In the genomic region with DNA sequence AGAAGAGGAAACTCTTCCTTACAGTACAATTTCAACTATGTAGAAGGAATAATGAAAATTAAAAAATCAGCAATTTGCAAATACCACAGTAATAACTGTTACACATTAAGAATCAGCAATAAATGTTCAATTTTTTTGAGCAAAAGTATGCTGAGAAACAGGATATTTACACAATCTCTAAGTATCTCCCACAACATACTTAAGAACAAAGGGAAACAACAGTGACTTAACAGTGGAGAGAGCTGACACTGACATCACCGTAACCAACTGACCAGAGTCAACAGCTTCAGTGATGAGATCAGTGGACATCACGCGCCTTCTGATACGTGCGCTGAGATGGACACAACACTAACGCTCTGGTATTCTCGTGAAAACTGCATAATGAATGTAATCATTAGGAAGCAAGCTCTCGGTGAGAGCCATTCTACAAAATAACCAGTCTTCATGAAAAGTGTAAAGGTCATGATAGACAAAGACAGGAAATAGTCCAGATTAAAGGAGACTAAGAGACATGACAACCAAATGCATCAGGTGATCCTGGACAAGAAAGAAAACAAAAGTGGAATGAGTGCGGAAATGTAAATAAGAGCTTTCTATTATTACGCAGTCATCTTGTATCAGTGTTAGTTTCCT, we compare ENCODE assay signal across 9 cellular contexts.
DNase-seq lines count a peak whose midpoint lies in the region; ATAC-seq and TF ChIP-seq lines count a peak whose summit lies in the region.
"Had no signal": no experiment of that assay in that cellular context is flagged by ENCODE, and none has a peak within 500 bp of the region (broad histone marks: within the 10 kb centered on the region; RNA-seq: fewer than 3 reads in every experiment).

No MANE protein-coding gene starts in this region.

- H3K4me3 Mint-ChIP-seq in CD8-positive, alpha-beta memory T cell, result peak overlapping the region; percentile 73 to 85 (median 82)
- peak overlapping the region; percentile 75 to 81 for H3K4me3 Mint-ChIP-seq in effector memory CD8-positive, alpha-beta T cell
- peak overlapping the region in 9 of 10 donors; percentile 6 to 73 (median 26) for H3K4me3 Mint-ChIP-seq in naive thymus-derived CD8-positive, alpha-beta T cell

- H3K27ac Mint-ChIP-seq in CD8-positive, alpha-beta memory T cell, result peak overlapping the region; percentile 86 to 99 (median 98)
- H3K27ac Mint-ChIP-seq in effector memory CD8-positive, alpha-beta T cell, result peak overlapping the region; percentile 97 to 98
- H3K27ac Mint-ChIP-seq in naive thymus-derived CD8-positive, alpha-beta T cell, result peak overlapping the region; percentile 57 to 98 (median 94)

- peak overlapping the region; percentile 75 for H3K27ac ChIP-seq in CD8-positive, alpha-beta memory T cell (ENCODE audit: low read depth, low read length)
- no peak overlapping the region for H3K27ac ChIP-seq in aorta (ENCODE audit: low read depth in 1 of 2, low read length in 2 of 2)

- no peaks in the 10 kb centered on the region for H3K27me3 Mint-ChIP-seq in CD8-positive, alpha-beta memory T cell
- no peaks in the 10 kb centered on the region for H3K27me3 Mint-ChIP-seq in effector memory CD8-positive, alpha-beta T cell
- no peaks in the 10 kb centered on the region for H3K27me3 Mint-ChIP-seq in naive thymus-derived CD8-positive, alpha-beta T cell

- ATAC-seq in effector memory CD8-positive, alpha-beta T cell (replicated peaks), result peak; percentile 3
- no peak for ATAC-seq in naive thymus-derived CD8-positive, alpha-beta T cell
- ATAC-seq in aorta (ENCODE audit: low FRiP score) (no peak), HG03469 (IDR thresholded peaks at IDR 0.05; ENCODE audit: unreplicated experiment) (no peak)

- H3K4me1 Mint-ChIP-seq in CD8-positive, alpha-beta memory T cell, result peaks cover 93 to 99% (median 98%) of the 10 kb centered on the region in 3 donors
- H3K4me1 Mint-ChIP-seq in effector memory CD8-positive, alpha-beta T cell (ENCODE audit: low read depth in 2 of 2), result peaks cover 72 to 81% of the 10 kb centered on the region in 2 donors
- peaks cover 45 to 98% (median 93%) of the 10 kb centered on the region in 4 donors for H3K4me1 Mint-ChIP-seq in naive thymus-derived CD8-positive, alpha-beta T cell

- peak overlapping the region; percentile 19 for H3K4me3 ChIP-seq in CD8-positive, alpha-beta memory T cell (ENCODE audit: low read length)
- H3K4me3 ChIP-seq in aorta (ENCODE audit: low read length in 2 of 2) (no peak overlapping the region), MG63 (no peak overlapping the region)

- no peaks in the 10 kb centered on the region for H3K9me3 ChIP-seq in CD8-positive, alpha-beta memory T cell (ENCODE audit: low read length)
- H3K9me3 ChIP-seq in aorta (ENCODE audit: control insufficient read depth, low read length) (no peaks in the 10 kb centered on the region), MG63 (no peaks in the 10 kb centered on the region)

- H3K27me3 ChIP-seq in CD8-positive, alpha-beta memory T cell (ENCODE audit: insufficient read depth, low read length, poor library complexity, severe bottlenecking), result no peaks in the 10 kb centered on the region
- H3K27me3 ChIP-seq in aorta (ENCODE audit: control insufficient read depth in 1 of 2, insufficient read depth in 2 of 2, low read length in 1 of 2) (no peaks in the 10 kb centered on the region), MG63 (no peaks in the 10 kb centered on the region)

- CTCF ChIA-PET in CD8-positive, alpha-beta memory T cell (lab: Charles Lee), result interaction anchor here (0.8 to 1.8 kb wide), 8 partner anchors 14 to 58 kb away, joined by 3 to 7 read pairs (median 3); no protein-coding TSS in a partner anchor

- intact Hi-C loops in aorta (cut with DNase I), result no loop called here

- peaks cover 7 to 10% (median 9%) of the 10 kb centered on the region in 3 donors for H3K36me3 Mint-ChIP-seq in CD8-positive, alpha-beta memory T cell
- peaks cover 47% of the 10 kb centered on the region for H3K36me3 Mint-ChIP-seq in effector memory CD8-positive, alpha-beta T cell (ENCODE audit: insufficient read depth)
- peaks cover 9 to 14% (median 9%) of the 10 kb centered on the region in 3 donors for H3K36me3 Mint-ChIP-seq in naive thymus-derived CD8-positive, alpha-beta T cell

- 96% methylated on average over 10 of the region's 10 CpGs for WGBS in aorta, 2 donors

- peak in 1 of 5 donors; percentile 26 for DNase-seq in CD8-positive, alpha-beta memory T cell
- DNase-seq in effector memory CD8-positive, alpha-beta T cell, result no peak
- DNase-seq in naive thymus-derived CD8-positive, alpha-beta T cell, result no peak
- DNase-seq in aorta, result no peak
- DNase-seq in MG63, result no peak
- no peak for DNase-seq in stimulated activated CD8-positive, alpha-beta memory T cell treated with anti-CD3 and anti-CD28 coated beads, Interleukin-4, amount 100 ng/mL, for 48 hours
- DNase-seq: small intestine had no signal

- peaks cover 99% of the 10 kb centered on the region for H3K4me1 ChIP-seq in CD8-positive, alpha-beta memory T cell (ENCODE audit: insufficient read depth, low read length)
- peaks cover 3 to 6% of the 10 kb centered on the region in 2 donors for H3K4me1 ChIP-seq in aorta (ENCODE audit: control insufficient read depth in 1 of 2, insufficient read depth in 2 of 2, low read length in 2 of 2)

- H3K9me3 Mint-ChIP-seq in CD8-positive, alpha-beta memory T cell, result no peaks in the 10 kb centered on the region
- peaks cover 1 to 3% of the 10 kb centered on the region in 2 donors for H3K9me3 Mint-ChIP-seq in effector memory CD8-positive, alpha-beta T cell
- peaks cover 0 to 8% (median 0%) of the 10 kb centered on the region in 9 donors for H3K9me3 Mint-ChIP-seq in naive thymus-derived CD8-positive, alpha-beta T cell

- POLR2A ChIA-PET in CD8-positive, alpha-beta memory T cell (lab: Charles Lee), result interaction anchor here (0.6 to 2.5 kb wide), 10 partner anchors 8 to 84 kb away, joined by 3 to 12 read pairs (median 4); no protein-coding TSS in a partner anchor
- POLR2A ChIA-PET in naive thymus-derived CD8-positive, alpha-beta T cell (lab: Charles Lee), result interaction anchor here (0.7 to 6.6 kb wide), 8 partner anchors 9 to 198 kb away, joined by 3 to 33 read pairs (median 4); no protein-coding TSS in a partner anchor

- H3K36me3 ChIP-seq in CD8-positive, alpha-beta memory T cell (ENCODE audit: insufficient read depth, low read length), result no peaks in the 10 kb centered on the region
- H3K36me3 ChIP-seq in aorta (ENCODE audit: control insufficient read depth in 1 of 2, insufficient read depth in 2 of 2, low read length in 1 of 2), result no peaks in the 10 kb centered on the region
- H3K36me3 ChIP-seq in MG63, result no peaks in the 10 kb centered on the region

TF ChIP-seq in PFSK-1, 5 proteins besides CTCF, POLR2A, EP300 and RAD21:
- TF ChIP-seq SIN3A (IDR thresholded peaks at IDR 0.05; ENCODE audit: borderline replicate concordance, insufficient read depth, low read length) (no peak), TAF1 (IDR thresholded peaks at IDR 0.05; ENCODE audit: borderline replicate concordance, insufficient read depth, low read length) (no peak), POLR2AphosphoS5 (IDR thresholded peaks at IDR 0.05; ENCODE audit: low read depth, low read length) (no peak), FOXP2 (optimal IDR thresholded peaks at IDR 0.05; ENCODE audit: borderline replicate concordance, extremely low read depth, extremely low read length, insufficient read depth) (peak; percentile 88)
- TF ChIP-seq, protein P1, sequence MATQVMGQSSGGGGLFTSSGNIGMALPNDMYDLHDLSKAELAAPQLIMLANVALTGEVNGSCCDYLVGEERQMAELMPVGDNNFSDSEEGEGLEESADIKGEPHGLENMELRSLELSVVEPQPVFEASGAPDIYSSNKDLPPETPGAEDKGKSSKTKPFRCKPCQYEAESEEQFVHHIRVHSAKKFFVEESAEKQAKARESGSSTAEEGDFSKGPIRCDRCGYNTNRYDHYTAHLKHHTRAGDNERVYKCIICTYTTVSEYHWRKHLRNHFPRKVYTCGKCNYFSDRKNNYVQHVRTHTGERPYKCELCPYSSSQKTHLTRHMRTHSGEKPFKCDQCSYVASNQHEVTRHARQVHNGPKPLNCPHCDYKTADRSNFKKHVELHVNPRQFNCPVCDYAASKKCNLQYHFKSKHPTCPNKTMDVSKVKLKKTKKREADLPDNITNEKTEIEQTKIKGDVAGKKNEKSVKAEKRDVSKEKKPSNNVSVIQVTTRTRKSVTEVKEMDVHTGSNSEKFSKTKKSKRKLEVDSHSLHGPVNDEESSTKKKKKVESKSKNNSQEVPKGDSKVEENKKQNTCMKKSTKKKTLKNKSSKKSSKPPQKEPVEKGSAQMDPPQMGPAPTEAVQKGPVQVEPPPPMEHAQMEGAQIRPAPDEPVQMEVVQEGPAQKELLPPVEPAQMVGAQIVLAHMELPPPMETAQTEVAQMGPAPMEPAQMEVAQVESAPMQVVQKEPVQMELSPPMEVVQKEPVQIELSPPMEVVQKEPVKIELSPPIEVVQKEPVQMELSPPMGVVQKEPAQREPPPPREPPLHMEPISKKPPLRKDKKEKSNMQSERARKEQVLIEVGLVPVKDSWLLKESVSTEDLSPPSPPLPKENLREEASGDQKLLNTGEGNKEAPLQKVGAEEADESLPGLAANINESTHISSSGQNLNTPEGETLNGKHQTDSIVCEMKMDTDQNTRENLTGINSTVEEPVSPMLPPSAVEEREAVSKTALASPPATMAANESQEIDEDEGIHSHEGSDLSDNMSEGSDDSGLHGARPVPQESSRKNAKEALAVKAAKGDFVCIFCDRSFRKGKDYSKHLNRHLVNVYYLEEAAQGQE (IDR thresholded peaks at IDR 0.05; ENCODE audit: insufficient read depth in 1 of 2, low read depth in 2 of 2, low read length in 2 of 2), result no peak

Comparison
In these comparisons a context has a peak if more than half of its experiments do, and no peak if none do; other contexts are left out.
1. H3K4me3 Mint-ChIP-seq: peak in every context shown above with its lines; median percentile 82 in CD8-positive, alpha-beta memory T cell; 78 in effector memory CD8-positive, alpha-beta T cell; 26 in naive thymus-derived CD8-positive, alpha-beta T cell.